Comparison of ENCODE assay signal across 10 cellular contexts in the genomic region with DNA sequence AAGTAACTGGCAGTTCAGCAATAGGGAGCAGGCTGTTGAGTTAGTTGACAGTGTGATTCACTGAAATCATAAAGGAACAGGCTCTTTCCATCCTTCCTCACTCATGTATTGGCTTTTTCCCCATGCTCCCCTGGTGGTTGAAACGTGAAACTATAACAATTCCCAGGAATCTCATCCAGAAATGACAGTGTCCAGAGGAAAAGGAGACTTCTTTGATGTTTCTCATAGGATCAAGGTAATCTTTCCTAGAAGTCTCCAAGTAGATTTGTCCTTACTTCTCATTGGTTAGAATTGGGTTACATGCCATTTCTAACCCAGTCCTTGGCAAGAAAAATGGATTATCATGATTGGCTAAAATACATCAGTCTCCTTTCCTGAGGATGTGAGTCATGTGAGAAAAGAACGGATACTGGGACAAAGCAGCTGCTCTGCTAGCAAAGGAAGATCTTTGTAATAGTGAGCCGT. TPM values are rescaled to one million over a fixed set of nuclear protein-coding genes. Genes with fewer than 3 reads are reported as not detected.
A peak's percentile ranks its signal among the peaks of the same experiment; 100 is the strongest.
DNase-seq lines count a peak whose midpoint lies in the region; ATAC-seq, FAIRE-seq and TF ChIP-seq lines count a peak whose summit lies in the region.
"Had no signal": no experiment of that assay in that cellular context is flagged by ENCODE, and none has a peak within 500 bp of the region (broad histone marks: within the 10 kb centered on the region; RNA-seq: fewer than 3 reads in every experiment).

No MANE protein-coding gene starts in this region.

- no peak for TF ChIP-seq POLR2A in upper lobe of left lung (IDR thresholded peaks at IDR 0.05)

- peak overlapping the region; percentile 44 for H3K27ac Mint-ChIP-seq in astrocyte (ENCODE audit: unreplicated experiment)
- H3K27ac Mint-ChIP-seq: CD4-positive, CD25-positive, alpha-beta regulatory T cell had no signal

- H3K4me2 ChIP-seq in astrocyte (ENCODE audit: low read length) = peak overlapping the region; percentile 51

- H3K4me1 Mint-ChIP-seq in astrocyte (ENCODE audit: low read depth, unreplicated experiment) = peaks cover 3% of the 10 kb centered on the region

- DNase-seq in NCI-H82 (lab: John Stamatoyannopoulos, UW) (peak; percentile 58), NCI-H82 treated with DMSO at 0.1 percent for 48 hours (lab: John Stamatoyannopoulos, UW; ENCODE audit: unreplicated experiment) (no peak), astrocyte (ENCODE audit: low read depth) (peak; percentile 81), iris pigment epithelial cell (ENCODE audit: low read depth) (peak; percentile 85), upper lobe of left lung (no peak), NCI-H2029 (lab: John Stamatoyannopoulos, UW) (no peak)
- no peak for DNase-seq in activated effector memory CD4-positive, alpha-beta T cell treated with Interleukin-2 at 50 U/mL for 16 hours
- DNase-seq: anterior cingulate cortex; CD4-positive, CD25-positive, alpha-beta regulatory T cell had no signal

- H3K4me1 ChIP-seq in astrocyte (ENCODE audit: insufficient read depth, low read length) (peaks cover 12% of the 10 kb centered on the region), upper lobe of left lung (peaks cover 23 to 45% (median 36%) of the 10 kb centered on the region in 4 donors)

- peaks cover 4% of the 10 kb centered on the region for H3K36me3 Mint-ChIP-seq in astrocyte (ENCODE audit: low read depth, unreplicated experiment)

- H3K79me2 ChIP-seq in astrocyte (ENCODE audit: insufficient read depth, low read length) = peaks cover 65% of the 10 kb centered on the region

- no peak overlapping the region for H3K4me3 ChIP-seq in astrocyte (ENCODE audit: insufficient read depth, low read depth, low read length)
- H3K4me3 ChIP-seq in upper lobe of left lung = no peak overlapping the region

- H3K36me3 ChIP-seq in astrocyte (ENCODE audit: insufficient read depth, low read length) = peaks cover 31% of the 10 kb centered on the region
- peaks cover 0 to 57% (median 12%) of the 10 kb centered on the region in 4 donors for H3K36me3 ChIP-seq in upper lobe of left lung

- TF ChIP-seq CTCF in astrocyte (IDR thresholded peaks at IDR 0.05; ENCODE audit: insufficient read depth, low read depth, low read length) = peak; percentile 83
- TF ChIP-seq CTCF in upper lobe of left lung (IDR thresholded peaks at IDR 0.05) = peak in 5 of 6 experiments; percentile 43 to 67 (median 53)

- no peak overlapping the region for H2AFZ ChIP-seq in astrocyte (ENCODE audit: low read depth, low read length)

- peaks cover under 1% of the 10 kb centered on the region for H4K20me1 ChIP-seq in astrocyte (ENCODE audit: insufficient read depth, low read length)

- H3K27me3 ChIP-seq in astrocyte (ENCODE audit: insufficient read depth, low read length) = no peaks in the 10 kb centered on the region
- no peaks in the 10 kb centered on the region for H3K27me3 ChIP-seq in upper lobe of left lung

- no peaks in the 10 kb centered on the region for H3K9me3 ChIP-seq in astrocyte (ENCODE audit: insufficient read depth, low read depth, low read length)
- H3K9me3 ChIP-seq in upper lobe of left lung = no peaks in the 10 kb centered on the region

- H3K4me3 Mint-ChIP-seq in astrocyte (ENCODE audit: unreplicated experiment) = no peak overlapping the region
- H3K4me3 Mint-ChIP-seq: CD4-positive, CD25-positive, alpha-beta regulatory T cell had no signal

- peak overlapping the region; percentile 24 for H3K9ac ChIP-seq in astrocyte (ENCODE audit: low read length)

- peak; percentile 88 for FAIRE-seq in astrocyte (lab: Jason Lieb, UNC)

- no peaks in the 10 kb centered on the region for H3K9me3 Mint-ChIP-seq in astrocyte (ENCODE audit: unreplicated experiment)
- H3K9me3 Mint-ChIP-seq: CD4-positive, CD25-positive, alpha-beta regulatory T cell had no signal

- H3K27me3 Mint-ChIP-seq in astrocyte (ENCODE audit: low read depth, unreplicated experiment) = no peaks in the 10 kb centered on the region
- H3K27me3 Mint-ChIP-seq: CD4-positive, CD25-positive, alpha-beta regulatory T cell had no signal

- TF ChIP-seq EP300 in upper lobe of left lung (IDR thresholded peaks at IDR 0.05) = peak in 1 of 4 donors; percentile 5

- ATAC-seq in upper lobe of left lung (ENCODE audit: low FRiP score in 2 of 2) (peak in 1 of 2 donors; percentile 44), GM19324 (IDR thresholded peaks at IDR 0.05; ENCODE audit: low FRiP score, unreplicated experiment) (no peak)

- 43 to 52% methylated on average over 3 of the region's 3 CpGs for WGBS in upper lobe of left lung, 2 donors

- H3K27ac ChIP-seq in astrocyte (ENCODE audit: low read depth, low read length) (peak overlapping the region; percentile 59), upper lobe of left lung (peak overlapping the region in 2 of 4 donors; percentile 31 to 59)

RNA-seq across cellular contexts. Expression of a gene that starts 14.4 kb away (rescaled TPM):
- total RNA-seq in astrocyte (21.9 and 25.7 TPM in 2 replicates), upper lobe of left lung (100 to 1,000 TPM in 3 of 6 donors, 10 to 100 TPM in 3; 33.2 to 229 (median 92.9) TPM)

RNA-seq across cellular contexts. Expression of a gene that starts 14.5 kb away (rescaled TPM):
- total RNA-seq in astrocyte (19.0 and 21.5 TPM in 2 replicates), upper lobe of left lung (10 to 100 TPM; 20.8 to 30.7 (median 23.4) TPM)

Comparison
In these comparisons a context has a peak if more than half of its experiments do, and no peak if none do; other contexts are left out.
1. DNase-seq: peak in NCI-H82 (single experiment), astrocyte (single experiment) and iris pigment epithelial cell (single experiment); none in NCI-H82 treated with DMSO at 0.1 percent for 48 hours (single experiment), upper lobe of left lung (0 of 2), activated effector memory CD4-positive, alpha-beta T cell treated with Interleukin-2 at 50 U/mL for 16 hours (single experiment) and NCI-H2029 (single experiment).